ENCODE assay signal across 20 cellular contexts in the genomic region with DNA sequence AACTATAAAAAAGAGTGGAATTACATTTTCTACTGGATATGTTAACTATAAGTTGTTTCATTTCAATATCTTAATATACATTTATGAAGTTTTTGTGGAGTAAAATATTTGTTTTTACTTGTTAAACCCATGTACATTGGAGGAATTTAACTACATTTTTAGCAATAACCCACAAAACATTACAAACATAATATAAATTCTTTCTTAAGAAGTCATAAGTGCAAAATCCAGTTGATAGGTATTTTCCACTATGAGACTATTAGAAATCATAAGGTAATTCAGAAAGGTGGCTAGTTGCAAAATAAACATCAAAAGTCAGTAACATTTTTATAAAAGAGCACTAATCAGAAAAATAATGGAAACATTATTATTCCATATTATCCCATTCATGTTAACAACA.
DNase-seq lines count a peak whose midpoint lies in the region; ATAC-seq and TF ChIP-seq lines count a peak whose summit lies in the region.
"Had no signal": no experiment of that assay in that cellular context is flagged by ENCODE, and none has a peak within 500 bp of the region (broad histone marks: within the 10 kb centered on the region; RNA-seq: fewer than 3 reads in every experiment).

No MANE protein-coding gene starts in this region.

- no peaks in the 10 kb centered on the region for H3K4me1 ChIP-seq in heart right ventricle

- POLR2A ChIA-PET in BJ (lab: Charles Lee), result no interaction called here

- intact Hi-C loops in heart right ventricle (cut with DNase I), result no loop called here

- no peak for TF ChIP-seq CTCF in BJ (IDR thresholded peaks at IDR 0.05; ENCODE audit: insufficient read depth, low read depth, low read length)
- no peak for TF ChIP-seq CTCF in cardiac fibroblast (IDR thresholded peaks at IDR 0.05; ENCODE audit: low read depth, low read length)
- no peak for TF ChIP-seq CTCF in heart right ventricle (IDR thresholded peaks at IDR 0.05)

- CTCF ChIA-PET in BJ (lab: Yijun Ruan, JAX), result no interaction called here

- H3K36me3 ChIP-seq in BJ (ENCODE audit: control insufficient read depth, insufficient read depth, low read length) (no peaks in the 10 kb centered on the region), heart right ventricle (no peaks in the 10 kb centered on the region), H7 (replicated peaks; ENCODE audit: control insufficient read depth, insufficient read depth, low read length) (no peaks in the 10 kb centered on the region)

- no peaks in the 10 kb centered on the region for H3K9me3 ChIP-seq in heart right ventricle

- DNase-seq in BJ (ENCODE audit: low read depth) (peak; percentile 7), LHCN-M2 (ENCODE audit: low read depth) (peak; percentile 9), cardiac fibroblast (ENCODE audit: low read depth in 2 of 2) (peak; percentile 3 to 46), non-pigmented ciliary epithelial cell (ENCODE audit: low read depth) (peak; percentile 10), heart right ventricle (no peak), H7 (no peak)
- DNase-seq: activated CD4-positive, alpha-beta T cell treated with anti-CD3 and anti-CD28 coated beads for 4 hours; activated CD8-positive, alpha-beta memory T cell treated with anti-CD3 and anti-CD28 coated beads for 24 hours; activated T-cell treated with anti-CD3 and anti-CD28 coated beads, Interleukin-2, amount 50 U/mL, for 1 hour; dermis blood vessel endothelial cell; left ventricle myocardium superior; naive thymus-derived CD4-positive, alpha-beta T cell; NCI-H1694 treated with DMSO at 0.1 percent for 48 hours; NCI-H2171 treated with DMSO at 0.1 percent for 48 hours; NCI-H69; occipital lobe had no signal

- no peaks in the 10 kb centered on the region for H3K27me3 ChIP-seq in BJ (ENCODE audit: control insufficient read depth, insufficient read depth, low read length)
- H3K27me3 ChIP-seq in heart right ventricle, result peaks cover 0 to 23% (median 3%) of the 10 kb centered on the region in 7 donors
- H3K27me3 ChIP-seq in H7 (ENCODE audit: control insufficient read depth, insufficient read depth, low read length), result no peaks in the 10 kb centered on the region

- ATAC-seq in HG03139 (IDR thresholded peaks at IDR 0.05; ENCODE audit: unreplicated experiment), result no peak
- ATAC-seq in heart right ventricle, result no peak
- ATAC-seq in HG02610 (IDR thresholded peaks at IDR 0.05; ENCODE audit: unreplicated experiment), result no peak
- ATAC-seq: left ventricle myocardium superior; naive thymus-derived CD4-positive, alpha-beta T cell had no signal

- no peak overlapping the region for H3K27ac ChIP-seq in heart right ventricle
- H3K27ac ChIP-seq: RWPE1, SK-N-MC had no signal

- H3K4me3 ChIP-seq in BJ (ENCODE audit: low read depth, low read length), result no peak overlapping the region
- no peak overlapping the region for H3K4me3 ChIP-seq in cardiac fibroblast (replicated peaks in 1 of 2; ENCODE audit: low read depth in 2 of 2, low read length in 2 of 2)
- no peak overlapping the region for H3K4me3 ChIP-seq in heart right ventricle
- no peak overlapping the region for H3K4me3 ChIP-seq in H7 (ENCODE audit: insufficient read depth, low read depth, low read length)
- H3K4me3 ChIP-seq: SK-N-MC had no signal

Comparison
In these comparisons a context has a peak if more than half of its experiments do, and no peak if none do; other contexts are left out.
1. DNase-seq: peak in BJ (single experiment), LHCN-M2 (single experiment), cardiac fibroblast (2 of 2) and non-pigmented ciliary epithelial cell (single experiment); none in heart right ventricle (0 of 2) and H7 (single experiment).